17 cellular contexts compared by ENCODE assay signal in the genomic region with DNA sequence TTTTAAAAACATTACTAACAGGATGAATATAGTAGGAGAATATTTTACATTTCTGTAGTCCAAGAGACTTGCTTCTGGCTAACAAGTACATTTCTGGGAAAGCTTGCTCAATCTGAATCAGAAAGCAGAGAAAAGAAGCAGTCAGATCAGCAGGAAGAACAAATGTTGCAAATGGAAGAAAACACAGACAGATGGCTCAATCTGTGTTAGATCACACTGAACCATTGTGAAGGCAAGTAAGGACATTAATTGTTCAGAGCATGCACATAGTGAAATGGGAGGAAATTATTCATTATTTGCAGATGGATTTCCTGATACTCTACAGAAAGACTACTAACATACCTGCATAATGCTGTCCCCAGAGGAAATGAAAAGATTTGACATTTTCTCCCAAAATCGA.
A peak's percentile ranks its signal among the peaks of the same experiment; 100 is the strongest.
DNase-seq lines count a peak whose midpoint lies in the region; ATAC-seq and TF ChIP-seq lines count a peak whose summit lies in the region.
"Had no signal": no experiment of that assay in that cellular context is flagged by ENCODE, and none has a peak within 500 bp of the region (broad histone marks: within the 10 kb centered on the region; RNA-seq: fewer than 3 reads in every experiment).

No MANE protein-coding gene starts in this region.

- DNase-seq in mammary epithelial cell (peak; percentile 16), breast epithelium (ENCODE audit: low spot score in 2 of 2) (no peak), cerebellar cortex (ENCODE audit: low spot score) (peak; percentile 98), left ventricle myocardium superior (no peak), stomach (no peak), retina (no peak)
- no peak for DNase-seq in activated CD4-positive, alpha-beta T cell treated with anti-CD3 and anti-CD28 coated beads, Interleukin-2, amount 50 U/mL, for 4 hours
- DNase-seq: ACHN; activated CD8-positive, alpha-beta memory T cell treated with anti-CD3 and anti-CD28 coated beads for 24 hours; activated naive CD4-positive, alpha-beta T cell treated with anti-CD3 and anti-CD28 coated beads, Interleukin-2, amount 10 ng/mL, durations not matched to agents 7 days and 5 days; DMS153; gastrocnemius medialis; kidney glomerular epithelial cell; nephron progenitor cell; spleen had no signal

- CTCF ChIA-PET in mammary epithelial cell (lab: Charles Lee; ENCODE audit: low non-redundant PET) = no interaction called here

- H3K4me2 ChIP-seq in mammary epithelial cell (ENCODE audit: insufficient read depth, low read depth, low read length) = peak overlapping the region; percentile 38

- TF ChIP-seq POLR2A in breast epithelium (IDR thresholded peaks at IDR 0.05) = no peak
- TF ChIP-seq POLR2A in stomach (IDR thresholded peaks at IDR 0.05) = no peak

- no TSS peak for BruUV-seq in mammary epithelial cell (replicated peaks; lab: Mats Ljungman, UMichigan)

- H3K27ac ChIP-seq in mammary epithelial cell (ENCODE audit: insufficient read depth, low read depth, low read length) (no peak overlapping the region), breast epithelium (no peak overlapping the region), stomach (no peak overlapping the region)
- H3K27ac ChIP-seq: gastrocnemius medialis, spleen had no signal

- H3K36me3 ChIP-seq in mammary epithelial cell (ENCODE audit: insufficient read depth, low read length) (no peaks in the 10 kb centered on the region), breast epithelium (no peaks in the 10 kb centered on the region), stomach (no peaks in the 10 kb centered on the region)
- H3K36me3 ChIP-seq: gastrocnemius medialis, spleen had no signal

- ATAC-seq in left ventricle myocardium superior (peak; percentile 82), HG02885 (IDR thresholded peaks at IDR 0.05; ENCODE audit: poor library complexity, unreplicated experiment) (no peak)
- ATAC-seq: GM12878 had no signal

- H3K9ac ChIP-seq in mammary epithelial cell (ENCODE audit: insufficient read depth, low read length) = no peak overlapping the region

- intact Hi-C loops in mammary epithelial cell (cut with micrococcal nuclease) = no loop called here
- intact Hi-C loops in breast epithelium (cut with DNase I; ENCODE audit: low total_unique reads) = no loop called here
- intact Hi-C loops in left ventricle myocardium superior (cut with micrococcal nuclease) = no loop called here
- intact Hi-C loops in stomach (cut with DNase I; ENCODE audit: low total_unique reads) = no loop called here

- WGBS in mammary epithelial cell (ENCODE audit: low coverage, missing lambda C conversion rate) = 7% methylated on average over 1 of the region's 1 CpG
- WGBS in stomach, 5 donors = 65 to 87% (median 82%) methylated on average over 1 of the region's 1 CpG

- H3K9me3 ChIP-seq in mammary epithelial cell (replicated peaks; ENCODE audit: insufficient read depth, low read length) = no peaks in the 10 kb centered on the region
- no peaks in the 10 kb centered on the region for H3K9me3 ChIP-seq in breast epithelium
- peaks cover 0 to 5% (median 0%) of the 10 kb centered on the region in 4 donors for H3K9me3 ChIP-seq in stomach
- H3K9me3 ChIP-seq: gastrocnemius medialis had no signal

- no peaks in the 10 kb centered on the region for H3K4me1 ChIP-seq in mammary epithelial cell (ENCODE audit: insufficient read depth, low read length)
- H3K4me1 ChIP-seq in breast epithelium = no peaks in the 10 kb centered on the region
- H3K4me1 ChIP-seq in stomach = no peaks in the 10 kb centered on the region
- H3K4me1 ChIP-seq: gastrocnemius medialis, spleen had no signal

- no peaks in the 10 kb centered on the region for H4K20me1 ChIP-seq in mammary epithelial cell (ENCODE audit: insufficient read depth, low read length)

- TF ChIP-seq EP300 in stomach (IDR thresholded peaks at IDR 0.05) = no peak

- dilution Hi-C loops in mammary epithelial cell (cut with HindIII; ENCODE audit: low sequenced_read_pairs) = no loop called here

- in situ Hi-C loops in mammary epithelial cell (cut with MboI; ENCODE audit: low sequenced_read_pairs in 2 of 2) = no loop called here

- H2AFZ ChIP-seq in mammary epithelial cell (ENCODE audit: low read depth, low read length) = peak overlapping the region; percentile 56

- no peaks in the 10 kb centered on the region for H3K79me2 ChIP-seq in mammary epithelial cell (ENCODE audit: insufficient read depth, low read length)

- no peaks in the 10 kb centered on the region for H3K27me3 ChIP-seq in mammary epithelial cell (ENCODE audit: insufficient read depth, low read length)
- H3K27me3 ChIP-seq in breast epithelium = no peaks in the 10 kb centered on the region
- H3K27me3 ChIP-seq in stomach = no peaks in the 10 kb centered on the region
- H3K27me3 ChIP-seq: gastrocnemius medialis, spleen had no signal

- TF ChIP-seq CTCF in mammary epithelial cell (conservative IDR thresholded peaks at IDR 0.05 in 1 of 2, IDR thresholded peaks at IDR 0.05 in 1 of 2; ENCODE audit: extremely low read depth in 1 of 2, insufficient read depth in 1 of 2, low read depth in 1 of 2, low read length in 2 of 2) = no peak
- TF ChIP-seq CTCF in breast epithelium (IDR thresholded peaks at IDR 0.05) = no peak
- no peak for TF ChIP-seq CTCF in stomach (IDR thresholded peaks at IDR 0.05)

- H3K4me3 ChIP-seq in mammary epithelial cell (replicated peaks in 1 of 3; ENCODE audit: insufficient read depth in 1 of 3, low read depth in 2 of 3, low read length in 3 of 3) = no peak overlapping the region
- no peak overlapping the region for H3K4me3 ChIP-seq in breast epithelium
- H3K4me3 ChIP-seq in stomach = no peak overlapping the region
- H3K4me3 ChIP-seq: gastrocnemius medialis, GM12878, spleen had no signal

Comparison
In these comparisons a context has a peak if more than half of its experiments do, and no peak if none do; other contexts are left out.
1. DNase-seq: peak in mammary epithelial cell (single experiment) and cerebellar cortex (single experiment); none in breast epithelium (0 of 2), left ventricle myocardium superior (single experiment), stomach (single experiment), retina (single experiment) and activated CD4-positive, alpha-beta T cell treated with anti-CD3 and anti-CD28 coated beads, Interleukin-2, amount 50 U/mL, for 4 hours (0 of 2).